In the genomic region with DNA sequence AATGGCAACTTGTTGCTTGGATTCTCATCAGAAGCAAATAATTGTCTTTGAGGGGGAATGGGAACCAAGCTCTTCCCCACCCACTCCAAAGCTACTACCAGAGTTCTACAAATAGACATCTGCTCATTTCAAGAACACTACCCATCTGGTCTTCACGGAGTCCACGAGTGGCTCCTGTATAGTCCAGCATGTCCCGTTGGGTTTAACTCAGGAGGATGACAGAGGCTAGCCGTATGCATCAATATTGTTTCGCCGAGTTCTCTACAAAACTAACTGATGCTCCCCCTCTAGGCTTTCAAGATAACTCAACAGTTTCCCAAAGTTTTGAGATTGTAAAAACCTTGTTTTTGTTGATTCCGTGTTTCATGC, we compare ENCODE assay signal across 8 cellular contexts. TPM values are rescaled to one million over a fixed set of nuclear protein-coding genes. Genes with fewer than 3 reads are reported as not detected.
DNase-seq lines count a peak whose midpoint lies in the region; ATAC-seq, FAIRE-seq and TF ChIP-seq lines count a peak whose summit lies in the region.

No MANE protein-coding gene starts in this region.

- H3K4me1 ChIP-seq in right atrium auricular region (peaks cover 0 to 14% of the 10 kb centered on the region in 2 donors), skeletal muscle tissue (ENCODE audit: control insufficient read depth in 3 of 3, insufficient read depth in 3 of 3, low read length in 3 of 3) (peaks cover 13 to 20% (median 14%) of the 10 kb centered on the region in 3 donors), mucosa of descending colon (ENCODE audit: low read depth) (peaks cover 2% of the 10 kb centered on the region)

- DNase-seq in GM18507 (ENCODE audit: extremely low spot score, insufficient read length, low read depth) (no peak), right atrium auricular region (ENCODE audit: low spot score) (no peak), NCI-H2227 (lab: John Stamatoyannopoulos, UW; ENCODE audit: unreplicated experiment) (no peak), mucosa of descending colon (no peak), NCI-H526 treated with DMSO at 0.1 percent for 48 hours (lab: John Stamatoyannopoulos, UW) (no peak)

- ATAC-seq in mucosa of descending colon (no peak), HG02870 (IDR thresholded peaks at IDR 0.05; ENCODE audit: unreplicated experiment) (no peak)

- peaks cover 16% of the 10 kb centered on the region for H3K36me3 ChIP-seq in right atrium auricular region
- H3K36me3 ChIP-seq in skeletal muscle tissue (ENCODE audit: control insufficient read depth in 3 of 3, insufficient read depth in 3 of 3, low read length in 3 of 3): peaks cover 0 to 5% (median 2%) of the 10 kb centered on the region in 3 donors
- H3K36me3 ChIP-seq in mucosa of descending colon (ENCODE audit: low read depth): no peaks in the 10 kb centered on the region

- no peaks in the 10 kb centered on the region for H3K27me3 ChIP-seq in right atrium auricular region
- H3K27me3 ChIP-seq in skeletal muscle tissue (ENCODE audit: control insufficient read depth in 3 of 3, insufficient read depth in 3 of 3, low read length in 3 of 3): no peaks in the 10 kb centered on the region

- no peaks in the 10 kb centered on the region for H3K9me3 ChIP-seq in right atrium auricular region
- H3K9me3 ChIP-seq in skeletal muscle tissue (ENCODE audit: control insufficient read depth in 3 of 3, low read length in 3 of 3): no peaks in the 10 kb centered on the region
- no peaks in the 10 kb centered on the region for H3K9me3 ChIP-seq in mucosa of descending colon

- H3K4me3 ChIP-seq in right atrium auricular region (peak overlapping the region; percentile 71 to 88), skeletal muscle tissue (ENCODE audit: low read length in 3 of 3) (peak overlapping the region; percentile 73 to 89 (median 76)), mucosa of descending colon (no peak overlapping the region)

- H3K9ac ChIP-seq in skeletal muscle tissue (ENCODE audit: low read depth in 1 of 3, low read length in 3 of 3): peak overlapping the region; percentile 72 to 85 (median 80)

- intact Hi-C loops in mucosa of descending colon (cut with DNase I, micrococcal nuclease): no loop called here

- peak; percentile 29 for FAIRE-seq in GM18507 (lab: Jason Lieb, UNC)

- H3K27ac ChIP-seq in VCaP (peak overlapping the region; percentile 85), right atrium auricular region (peak overlapping the region; percentile 64 to 75), skeletal muscle tissue (ENCODE audit: low read depth, low read length) (peak overlapping the region; percentile 51)

- TF ChIP-seq CTCF in VCaP (conservative IDR thresholded peaks at IDR 0.05) (no peak), right atrium auricular region (IDR thresholded peaks at IDR 0.05) (no peak), mucosa of descending colon (IDR thresholded peaks at IDR 0.05) (no peak)

RNA-seq across cellular contexts. Expression of a gene that starts 0.7 kb away (rescaled TPM):
- total RNA-seq in right atrium auricular region: 10 to 100 TPM; 10.8 to 13.9 TPM
- 37.1 TPM for total RNA-seq in skeletal muscle tissue
- total RNA-seq in mucosa of descending colon: 10 to 100 TPM; 18.1 to 31.9 (median 22.0) TPM

RNA-seq across cellular contexts. Expression of a gene that starts 41.4 kb away (rescaled TPM):
- total RNA-seq in right atrium auricular region (not detected), skeletal muscle tissue (not detected), mucosa of descending colon (100 to 1,000 TPM; 102 to 288 (median 119) TPM)

RNA-seq across cellular contexts. Expression of a gene that starts 57.0 kb away (rescaled TPM):
- total RNA-seq in right atrium auricular region (1 to 10 TPM; 2.0 to 7.0 TPM), skeletal muscle tissue (1.6 TPM), mucosa of descending colon (1 to 10 TPM in 2 of 3 donors, under 1 TPM in 1; 0.32 to 1.8 (median 1.2) TPM)

Comparison
In these comparisons a context has a peak if more than half of its experiments do, and no peak if none do; other contexts are left out.
1. RNA of a gene that starts 41.4 kb away (total RNA-seq): 102 to 288 TPM in mucosa of descending colon; not detected in right atrium auricular region and not detected in skeletal muscle tissue (single experiment); every median in the first group is over 100 times any median in the second.
2. Peak in every context shown above with its lines, with median percentiles within 50 percentile points of each other: H3K27ac ChIP-seq.